Comparison of ENCODE assay signal across 8 cellular contexts in genomic region chr2:232327089-232328037, GRCh38. TPM values are rescaled to one million over a fixed set of nuclear protein-coding genes. Genes with fewer than 3 reads are reported as not detected.
A peak's percentile ranks its signal among the peaks of the same experiment; 100 is the strongest.
DNase-seq lines count a peak whose midpoint lies in the region; TF ChIP-seq lines count a peak whose summit lies in the region.

No MANE protein-coding gene starts in this region.

- no peaks in the 10 kb centered on the region for H4K20me1 ChIP-seq in OCI-LY7 (ENCODE audit: insufficient read depth, low read length)

- no peak overlapping the region; the same call in 1 of the 2 replicates for H2AFZ ChIP-seq in OCI-LY7 (ENCODE audit: low read length)

- no peak overlapping the region for H3K4me3 ChIP-seq in HEK293 (ENCODE audit: low read depth, low read length)
- no peak overlapping the region for H3K4me3 ChIP-seq in OCI-LY7 (ENCODE audit: low read depth, low read length, poor library complexity, severe bottlenecking)
- H3K4me3 ChIP-seq in testis: no peak overlapping the region

- 74 to 98% methylated on average over 8 to 12 of the region's 12 CpGs for WGBS in testis, 2 donors

- no peaks in the 10 kb centered on the region for H3K9me2 ChIP-seq in OCI-LY7 (ENCODE audit: insufficient read depth, low read length)

- CTCF ChIA-PET in HEK293 (lab: Yijun Ruan, JAX) (interaction anchor here (0.6 to 4.6 kb wide), 19 partner anchors 9 to 427 kb away, joined by 3 to 37 read pairs (median 4); no protein-coding TSS in a partner anchor), OCI-LY7 (lab: Charles Lee; ENCODE audit: unreplicated experiment) (no interaction called here)

- DNase-seq in EH (ENCODE audit: low read depth) (peak; percentile 58), OCI-LY7 (ENCODE audit: low spot score) (peak; percentile 67), fibroblast of the conjunctiva (ENCODE audit: low read depth) (peak; percentile 23), nucleus accumbens (lab: John Stamatoyannopoulos, UW) (peak in 45 of 56 donors; percentile 12 to 77 (median 44)), testis (peak; percentile 80), cerebellum (ENCODE audit: low spot score) (no peak)
- DNase-seq in activated T-cell treated with anti-CD3 and anti-CD28 coated beads, Interleukin-2, amount 50 U/mL, for 48 hours: peak; percentile 93 to 94

- H3K27me3 ChIP-seq in testis: no peaks in the 10 kb centered on the region

- intact Hi-C loops in OCI-LY7 (cut with micrococcal nuclease; ENCODE audit: unreplicated experiment) (loop anchor here (1.0 to 5.0 kb wide), 5 partner anchors 113 to 421 kb away; partner anchors contain the start of genes NPPC and PRSS56), testis (cut with DNase I; ENCODE audit: low total_unique reads) (no loop called here)

- no peak overlapping the region for H3K4me2 ChIP-seq in OCI-LY7 (ENCODE audit: low read length)

- H3K36me3 ChIP-seq in HEK293 (ENCODE audit: control insufficient read depth in 2 of 2, insufficient read depth in 1 of 2, low read length in 2 of 2) (no peaks in the 10 kb centered on the region), OCI-LY7 (ENCODE audit: insufficient read depth, low read length) (no peaks in the 10 kb centered on the region), testis (ENCODE audit: low read depth, missing control alignments) (no peaks in the 10 kb centered on the region)

- POLR2A ChIA-PET in HEK293 (lab: Yijun Ruan, JAX) (no interaction called here), OCI-LY7 (lab: Charles Lee) (interaction anchor here (0.5 kb wide), 1 partner anchor 210 kb away, joined by 3 read pairs; no protein-coding TSS in a partner anchor)

- BruUV-seq in OCI-LY7 (replicated peaks; lab: Mats Ljungman, UMichigan): no TSS peak

- H3K9me3 ChIP-seq in HEK293 (ENCODE audit: control insufficient read depth, insufficient read depth, low read depth, low read length) (no peaks in the 10 kb centered on the region), OCI-LY7 (ENCODE audit: low read length) (no peaks in the 10 kb centered on the region), testis (no peaks in the 10 kb centered on the region)

- peak; percentile 54; the same call in 1 of the 2 replicates for TF ChIP-seq CTCF in HEK293 (tag by site-specific recombination; IDR thresholded peaks at IDR 0.05)
- peak; percentile 78 for TF ChIP-seq CTCF in OCI-LY7 (conservative IDR thresholded peaks at IDR 0.05; ENCODE audit: low read length)
- TF ChIP-seq CTCF in testis (IDR thresholded peaks at IDR 0.05): peak; percentile 84 to 87 (median 87)

- H3K79me2 ChIP-seq in OCI-LY7 (ENCODE audit: insufficient read depth, low read depth, low read length): no peaks in the 10 kb centered on the region

- no peaks in the 10 kb centered on the region for H3K4me1 ChIP-seq in HEK293 (ENCODE audit: control insufficient read depth, insufficient read depth, low read length)
- H3K4me1 ChIP-seq in OCI-LY7 (ENCODE audit: insufficient read depth, low read length, poor library complexity, severe bottlenecking): peaks cover 14% of the 10 kb centered on the region
- peaks cover 11% of the 10 kb centered on the region for H3K4me1 ChIP-seq in testis

- TF ChIP-seq POLR2A in testis (IDR thresholded peaks at IDR 0.05): no peak

- no peak overlapping the region for H3K27ac ChIP-seq in HEK293 (ENCODE audit: extremely low read depth, low read depth, low read length)
- H3K27ac ChIP-seq in OCI-LY7 (ENCODE audit: low read depth, low read length, poor library complexity, severe bottlenecking): no peak overlapping the region
- no peak overlapping the region for H3K27ac ChIP-seq in testis

TF ChIP-seq in HEK293, 187 proteins besides CTCF, POLR2A, EP300 and RAD21:
- no peak for TF ChIP-seq PRDM2 (tag by site-specific recombination; IDR thresholded peaks at IDR 0.05; ENCODE audit: borderline replicate concordance)
- peak; percentile 38 for TF ChIP-seq ZNF654 (tag by site-specific recombination; IDR thresholded peaks at IDR 0.05; ENCODE audit: low read depth)
- TF ChIP-seq SP3 (tag by site-specific recombination; IDR thresholded peaks at IDR 0.05): no peak
- TF ChIP-seq ZBTB26 (tag by site-specific recombination; optimal IDR thresholded peaks at IDR 0.05): no peak

RNA-seq across cellular contexts. Expression of gene ALPP, which starts 51.2 kb away (rescaled TPM):
- total RNA-seq in OCI-LY7 (2014; rRNA removed; shearing (Covaris generic)): not detected in 2 replicates
- total RNA-seq in OCI-LY7 (2022) (not detected in 2 replicates), testis (under 1 TPM; 0.25 to 0.87 TPM), cerebellum (not detected)
- not detected for polyA plus RNA-seq in testis (ENCODE audit: insufficient read depth, low read depth, low replicate concordance)
